Comparison of ENCODE assay signal across 12 cellular contexts in genomic region chr19:45576682-45577081, GRCh38. TPM values are rescaled to one million over a fixed set of nuclear protein-coding genes. Genes with fewer than 3 reads are reported as not detected.
DNase-seq lines count a peak whose midpoint lies in the region; ATAC-seq, FAIRE-seq and TF ChIP-seq lines count a peak whose summit lies in the region.
"Had no signal": no experiment of that assay in that cellular context is flagged by ENCODE, and none has a peak within 500 bp of the region (broad histone marks: within the 10 kb centered on the region; RNA-seq: fewer than 3 reads in every experiment).

No MANE protein-coding gene starts in this region.

- ATAC-seq in stimulated activated naive CD8-positive, alpha-beta T cell treated with anti-CD3 and anti-CD28 coated beads, Interleukin-15, amount 100 ng/mL, for 72 hours = no peak
- ATAC-seq in stimulated activated naive CD8-positive, alpha-beta T cell treated with anti-CD3 and anti-CD28 coated beads, Interleukin-15, Interleukin-2, amounts not matched to agents 100 U/mL and 50 U/mL, for 24 hours = no peak

- H3K36me3 ChIP-seq in endodermal cell (ENCODE audit: control insufficient read depth, insufficient read depth, low read length) = no peaks in the 10 kb centered on the region
- H3K36me3 ChIP-seq: ascending aorta had no signal

- no peaks in the 10 kb centered on the region for H3K27me3 Mint-ChIP-seq in stimulated activated naive CD8-positive, alpha-beta T cell treated with anti-CD3 and anti-CD28 coated beads, Interleukin-15, amount 100 ng/mL, for 72 hours
- H3K27me3 Mint-ChIP-seq in endodermal cell (ENCODE audit: insufficient read depth) (no peaks in the 10 kb centered on the region), nephron (ENCODE audit: low read depth) (no peaks in the 10 kb centered on the region)
- H3K27me3 Mint-ChIP-seq in activated T-helper 1 cell treated with anti-CD3 and anti-CD28 coated beads, Interleukin-12 subunit alpha, Interleukin-12 subunit beta, Interleukin-2, Interleukin-4 antibody, amounts not matched to agents 30 ng/mL and 10 ng/mL and 1 ng/mL, durations not matched to agents 14 hours and 24 hours and 36 hours (ENCODE audit: insufficient read depth) = no peaks in the 10 kb centered on the region

- H3K4me1 Mint-ChIP-seq in stimulated activated naive CD8-positive, alpha-beta T cell treated with anti-CD3 and anti-CD28 coated beads, Interleukin-15, amount 100 ng/mL, for 72 hours = peaks cover 28% of the 10 kb centered on the region
- peaks cover 20% of the 10 kb centered on the region for H3K4me1 Mint-ChIP-seq in endodermal cell
- peaks cover 19% of the 10 kb centered on the region for H3K4me1 Mint-ChIP-seq in nephron
- peaks cover 9% of the 10 kb centered on the region for H3K4me1 Mint-ChIP-seq in activated T-helper 1 cell treated with anti-CD3 and anti-CD28 coated beads, Interleukin-12 subunit alpha, Interleukin-12 subunit beta, Interleukin-2, Interleukin-4 antibody, amounts not matched to agents 30 ng/mL and 10 ng/mL and 1 ng/mL, durations not matched to agents 14 hours and 24 hours and 36 hours (ENCODE audit: low read depth)

- peak overlapping the region; percentile 30 to 31 for H3K27ac Mint-ChIP-seq in stimulated activated naive CD8-positive, alpha-beta T cell treated with anti-CD3 and anti-CD28 coated beads, Interleukin-15, amount 100 ng/mL, for 72 hours
- peak overlapping the region; percentile 71 for H3K27ac Mint-ChIP-seq in endodermal cell
- peak overlapping the region; percentile 71 to 89 (median 82) for H3K27ac Mint-ChIP-seq in nephron
- H3K27ac Mint-ChIP-seq in activated T-helper 1 cell treated with anti-CD3 and anti-CD28 coated beads, Interleukin-12 subunit alpha, Interleukin-12 subunit beta, Interleukin-2, Interleukin-4 antibody, amounts not matched to agents 30 ng/mL and 10 ng/mL and 1 ng/mL, durations not matched to agents 14 hours and 24 hours and 36 hours = no peak overlapping the region

- H3K4me3 ChIP-seq in endodermal cell (ENCODE audit: low read length) (no peak overlapping the region), coronary artery (no peak overlapping the region)
- H3K4me3 ChIP-seq: ascending aorta, spleen had no signal

- TF ChIP-seq CTCF in endodermal cell (conservative IDR thresholded peaks at IDR 0.05) = no peak
- TF ChIP-seq CTCF in nephron (IDR thresholded peaks at IDR 0.05; ENCODE audit: unreplicated experiment in 3 of 3) = no peak
- no peak for TF ChIP-seq CTCF in coronary artery (IDR thresholded peaks at IDR 0.05)

- H3K9me3 ChIP-seq in endodermal cell (ENCODE audit: control insufficient read depth, low read length) = no peaks in the 10 kb centered on the region
- H3K9me3 ChIP-seq: ascending aorta, spleen had no signal

- H3K9ac ChIP-seq in endodermal cell (ENCODE audit: extremely low read depth, low read length, poor library complexity, severe bottlenecking) = no peak overlapping the region

- peaks cover 4% of the 10 kb centered on the region for H3K4me1 ChIP-seq in endodermal cell (ENCODE audit: control insufficient read depth, insufficient read depth, low read length)
- H3K4me1 ChIP-seq: ascending aorta had no signal

- no peak for FAIRE-seq in RCC 7860 (lab: Jason Lieb, UNC)
- FAIRE-seq: endometrium had no signal

- H3K27me3 ChIP-seq in endodermal cell (ENCODE audit: control insufficient read depth, insufficient read depth, low read length, poor library complexity, severe bottlenecking) = no peaks in the 10 kb centered on the region
- H3K27me3 ChIP-seq: ascending aorta, spleen had no signal

- H3K4me3 Mint-ChIP-seq in stimulated activated naive CD8-positive, alpha-beta T cell treated with anti-CD3 and anti-CD28 coated beads, Interleukin-15, amount 100 ng/mL, for 72 hours = no peak overlapping the region
- H3K4me3 Mint-ChIP-seq in endodermal cell = peak overlapping the region; percentile 5
- no peak overlapping the region for H3K4me3 Mint-ChIP-seq in nephron
- no peak overlapping the region for H3K4me3 Mint-ChIP-seq in activated T-helper 1 cell treated with anti-CD3 and anti-CD28 coated beads, Interleukin-12 subunit alpha, Interleukin-12 subunit beta, Interleukin-2, Interleukin-4 antibody, amounts not matched to agents 30 ng/mL and 10 ng/mL and 1 ng/mL, durations not matched to agents 14 hours and 24 hours and 36 hours

- intact Hi-C loops in activated T-helper 1 cell treated with anti-CD3 and anti-CD28 coated beads, Interleukin-12 subunit alpha, Interleukin-12 subunit beta, Interleukin-2, Interleukin-4 antibody, amounts not matched to agents 30 ng/mL and 10 ng/mL and 1 ng/mL, durations not matched to agents 14 hours and 24 hours and 36 hours (cut with micrococcal nuclease) = no loop called here

- H3K9me3 Mint-ChIP-seq in stimulated activated naive CD8-positive, alpha-beta T cell treated with anti-CD3 and anti-CD28 coated beads, Interleukin-15, amount 100 ng/mL, for 72 hours = no peaks in the 10 kb centered on the region
- no peaks in the 10 kb centered on the region for H3K9me3 Mint-ChIP-seq in endodermal cell
- H3K9me3 Mint-ChIP-seq in nephron = no peaks in the 10 kb centered on the region
- no peaks in the 10 kb centered on the region for H3K9me3 Mint-ChIP-seq in activated T-helper 1 cell treated with anti-CD3 and anti-CD28 coated beads, Interleukin-12 subunit alpha, Interleukin-12 subunit beta, Interleukin-2, Interleukin-4 antibody, amounts not matched to agents 30 ng/mL and 10 ng/mL and 1 ng/mL, durations not matched to agents 14 hours and 24 hours and 36 hours

- DNase-seq in stimulated activated naive CD8-positive, alpha-beta T cell treated with anti-CD3 and anti-CD28 coated beads, Interleukin-15, amount 100 ng/mL, for 72 hours = no peak
- DNase-seq in stimulated activated naive CD8-positive, alpha-beta T cell treated with anti-CD3 and anti-CD28 coated beads, Interleukin-15, Interleukin-2, amounts not matched to agents 100 U/mL and 50 U/mL, for 24 hours = no peak
- DNase-seq in endodermal cell (no peak), coronary artery (ENCODE audit: low spot score) (no peak), RCC 7860 (ENCODE audit: low spot score) (no peak), SHP77 (lab: John Stamatoyannopoulos, UW) (no peak)
- no peak for DNase-seq in activated T-helper 1 cell treated with anti-CD3 and anti-CD28 coated beads, Interleukin-12 subunit alpha, Interleukin-12 subunit beta, Interleukin-2, Interleukin-4 antibody, amounts not matched to agents 30 ng/mL and 10 ng/mL and 1 ng/mL, durations not matched to agents 14 hours and 24 hours and 36 hours (ENCODE audit: low spot score)
- DNase-seq: GOT3, spleen had no signal

- WGBS in endodermal cell (ENCODE audit: insufficient coverage in 1 of 2, insufficient read length in 1 of 2), 2 experiments = 83 to 96% methylated on average over 1 to 3 of the region's 3 CpGs

- no peak overlapping the region for H3K27ac ChIP-seq in endodermal cell (ENCODE audit: low read depth, low read length)
- H3K27ac ChIP-seq in coronary artery = no peak overlapping the region
- H3K27ac ChIP-seq: ascending aorta had no signal

- H3K36me3 Mint-ChIP-seq in endodermal cell (ENCODE audit: low read depth) (peaks cover 10% of the 10 kb centered on the region), nephron (ENCODE audit: low read depth) (no peaks in the 10 kb centered on the region)
- H3K36me3 Mint-ChIP-seq in activated T-helper 1 cell treated with anti-CD3 and anti-CD28 coated beads, Interleukin-12 subunit alpha, Interleukin-12 subunit beta, Interleukin-2, Interleukin-4 antibody, amounts not matched to agents 30 ng/mL and 10 ng/mL and 1 ng/mL, durations not matched to agents 14 hours and 24 hours and 36 hours (ENCODE audit: low read depth) = peaks cover 9% of the 10 kb centered on the region

RNA-seq across cellular contexts. Expression of gene OPA3, which starts 7.9 kb away (rescaled TPM):
- total RNA-seq in endodermal cell = 10 to 100 TPM; 12.9 to 15.4 TPM
- polyA plus RNA-seq in endodermal cell (2013, experiment 1 of 2) = 9.3 TPM
- polyA plus RNA-seq in endodermal cell (2013, experiment 2 of 2) = 10.7 TPM
- total RNA-seq in activated T-helper 1 cell treated with anti-CD3 and anti-CD28 coated beads, Interleukin-12 subunit alpha, Interleukin-12 subunit beta, Interleukin-2, Interleukin-4 antibody, amounts not matched to agents 30 ng/mL and 10 ng/mL and 1 ng/mL, durations not matched to agents 14 hours and 24 hours and 36 hours = 12.1 and 16.2 TPM in 2 replicates

RNA-seq across cellular contexts. Expression of gene GPR4, which starts 25.3 kb away (rescaled TPM):
- total RNA-seq in endodermal cell = not detected
- polyA plus RNA-seq in endodermal cell (2013, experiment 1 of 2) = 0.32 TPM
- not detected for polyA plus RNA-seq in endodermal cell (2013, experiment 2 of 2)
- not detected in 2 replicates for total RNA-seq in activated T-helper 1 cell treated with anti-CD3 and anti-CD28 coated beads, Interleukin-12 subunit alpha, Interleukin-12 subunit beta, Interleukin-2, Interleukin-4 antibody, amounts not matched to agents 30 ng/mL and 10 ng/mL and 1 ng/mL, durations not matched to agents 14 hours and 24 hours and 36 hours
